Comparison of ENCODE assay signal across 13 cellular contexts in genomic region chr18:37451239-37451825, GRCh38.
"Had no signal": no experiment of that assay in that cellular context is flagged by ENCODE, and none has a peak within 500 bp of the region (broad histone marks: within the 10 kb centered on the region; RNA-seq: fewer than 3 reads in every experiment).

No MANE protein-coding gene starts in this region.

- H3K9me3 Mint-ChIP-seq: activated CD4-positive, alpha-beta memory T cell treated with anti-CD3 and anti-CD28 coated beads, Interleukin-2, amount 10 ng/mL, durations not matched to agents 7 days and 5 days; activated T-cell treated with anti-CD3 and anti-CD28 coated beads, Interleukin-2, amount 50 U/mL, for 24 hours had no signal

- DNase-seq: activated CD4-positive, alpha-beta memory T cell treated with anti-CD3 and anti-CD28 coated beads, Interleukin-2, amount 10 ng/mL, durations not matched to agents 7 days and 5 days; activated effector memory CD4-positive, alpha-beta T cell treated with Interleukin-2 at 50 U/mL for 16 hours; activated naive CD4-positive, alpha-beta T cell treated with anti-CD3 and anti-CD28 coated beads, Interleukin-2, amount 50 U/mL, for 16 hours; activated T-cell treated with anti-CD3 and anti-CD28 coated beads, Interleukin-2, amount 50 U/mL, for 24 hours; dorsolateral prefrontal cortex; immature natural killer cell; SHP77 treated with DMSO at 0.1 percent for 48 hours; stimulated activated CD4-positive, alpha-beta T cell treated with anti-CD3 and anti-CD28 coated beads, Interleukin-12 subunit alpha, Interleukin-12 subunit beta, amount 100 ng/mL, for 4 hours; T-helper 1 cell; tibial artery had no signal

- H3K27me3 ChIP-seq: cardiac muscle cell, dorsolateral prefrontal cortex, esophagus muscularis mucosa had no signal

- H3K27me3 Mint-ChIP-seq: activated CD4-positive, alpha-beta memory T cell treated with anti-CD3 and anti-CD28 coated beads, Interleukin-2, amount 10 ng/mL, durations not matched to agents 7 days and 5 days; activated T-cell treated with anti-CD3 and anti-CD28 coated beads, Interleukin-2, amount 50 U/mL, for 24 hours; stimulated activated memory B cell treated with anti-CD40 and anti-IgM and Interleukin-4, amounts not matched to agents 10 μg/mL and 1 μg/mL and 100 μg/mL, for 72 hours had no signal

- H3K36me3 Mint-ChIP-seq: immature natural killer cell; stimulated activated memory B cell treated with anti-CD40 and anti-IgM and Interleukin-4, amounts not matched to agents 10 μg/mL and 1 μg/mL and 100 μg/mL, for 72 hours had no signal

- H3K4me1 Mint-ChIP-seq: activated CD4-positive, alpha-beta memory T cell treated with anti-CD3 and anti-CD28 coated beads, Interleukin-2, amount 10 ng/mL, durations not matched to agents 7 days and 5 days; immature natural killer cell; stimulated activated memory B cell treated with anti-CD40 and anti-IgM and Interleukin-4, amounts not matched to agents 10 μg/mL and 1 μg/mL and 100 μg/mL, for 72 hours had no signal

- H3K4me3 ChIP-seq: cardiac muscle cell, dorsolateral prefrontal cortex, esophagus muscularis mucosa, tibial artery had no signal

- H3K27ac Mint-ChIP-seq: activated CD4-positive, alpha-beta memory T cell treated with anti-CD3 and anti-CD28 coated beads, Interleukin-2, amount 10 ng/mL, durations not matched to agents 7 days and 5 days; activated T-cell treated with anti-CD3 and anti-CD28 coated beads, Interleukin-2, amount 50 U/mL, for 24 hours; immature natural killer cell; stimulated activated memory B cell treated with anti-CD40 and anti-IgM and Interleukin-4, amounts not matched to agents 10 μg/mL and 1 μg/mL and 100 μg/mL, for 72 hours had no signal

- H3K36me3 ChIP-seq: cardiac muscle cell, esophagus muscularis mucosa, tibial artery had no signal

- H3K4me3 Mint-ChIP-seq: activated CD4-positive, alpha-beta memory T cell treated with anti-CD3 and anti-CD28 coated beads, Interleukin-2, amount 10 ng/mL, durations not matched to agents 7 days and 5 days; activated T-cell treated with anti-CD3 and anti-CD28 coated beads, Interleukin-2, amount 50 U/mL, for 24 hours; immature natural killer cell; stimulated activated memory B cell treated with anti-CD40 and anti-IgM and Interleukin-4, amounts not matched to agents 10 μg/mL and 1 μg/mL and 100 μg/mL, for 72 hours had no signal

- H3K9me3 ChIP-seq: esophagus muscularis mucosa, tibial artery had no signal
